ENCODE assay signal across 15 cellular contexts in genomic region chr2:65604246-65604645, GRCh38.
DNase-seq lines count a peak whose midpoint lies in the region; ATAC-seq and TF ChIP-seq lines count a peak whose summit lies in the region.
"Had no signal": no experiment of that assay in that cellular context is flagged by ENCODE, and none has a peak within 500 bp of the region (broad histone marks: within the 10 kb centered on the region; RNA-seq: fewer than 3 reads in every experiment).

No MANE protein-coding gene starts in this region.

- 0 out of 2 replicates have a peak, but pooled peaks cover 4% of the 10 kb centered on the region for H3K9me2 ChIP-seq in GM23338 (ENCODE audit: insufficient read depth)

- intact Hi-C loops in esophagus muscularis mucosa (cut with DNase I), result no loop called here

- peaks cover 9% of the 10 kb centered on the region; the same call in 2 of the 3 replicates for H3K36me3 Mint-ChIP-seq in GM23338 (ENCODE audit: low read depth)
- no peaks in the 10 kb centered on the region for H3K36me3 Mint-ChIP-seq in activated CD4-positive, alpha-beta T cell treated with anti-CD3 and anti-CD28 coated beads, Interleukin-2, amount 10 ng/mL, durations not matched to agents 7 days and 5 days (ENCODE audit: low read depth)
- H3K36me3 Mint-ChIP-seq: IgD-negative memory B cell had no signal

- H3K9me3 ChIP-seq in esophagus muscularis mucosa, result no peaks in the 10 kb centered on the region
- H3K9me3 ChIP-seq: left lung had no signal

- peaks cover 4 to 37% (median 26%) of the 10 kb centered on the region in 4 donors for H3K4me1 ChIP-seq in esophagus muscularis mucosa
- H3K4me1 ChIP-seq in GM23338 (ENCODE audit: insufficient read depth), result peaks cover 3% of the 10 kb centered on the region; the same call in 1 of the 2 replicates
- H3K4me1 ChIP-seq: left lung had no signal

- no peaks in the 10 kb centered on the region for H3K27me3 ChIP-seq in esophagus muscularis mucosa
- no peaks in the 10 kb centered on the region for H3K27me3 ChIP-seq in GM23338 (ENCODE audit: insufficient read depth)
- H3K27me3 ChIP-seq: left lung had no signal

- H2AFZ ChIP-seq in GM23338, result no peak overlapping the region

- H3K79me2 ChIP-seq in GM23338 (replicated peaks; ENCODE audit: insufficient read depth), result no peaks in the 10 kb centered on the region

- peaks cover 13% of the 10 kb centered on the region; the same call in 2 of the 3 replicates for H3K9me3 Mint-ChIP-seq in GM23338
- H3K9me3 Mint-ChIP-seq in activated CD4-positive, alpha-beta T cell treated with anti-CD3 and anti-CD28 coated beads, Interleukin-2, amount 10 ng/mL, durations not matched to agents 7 days and 5 days, result no peaks in the 10 kb centered on the region

- CTCF ChIA-PET in RWPE1 (lab: Yijun Ruan, JAX), result interaction anchor here (0.6 kb wide), 1 partner anchor 276 kb away, joined by 4 read pairs; no protein-coding TSS in a partner anchor
- CTCF ChIA-PET in activated CD4-positive, alpha-beta T cell treated with anti-CD3 and anti-CD28 coated beads, Interleukin-2, amount 10 ng/mL, durations not matched to agents 7 days and 5 days (lab: Charles Lee), result no interaction called here

- no peak overlapping the region for H3K4me2 ChIP-seq in GM23338

- no peak for TF ChIP-seq CTCF in RWPE1 (conservative IDR thresholded peaks at IDR 0.05; ENCODE audit: low read depth)
- TF ChIP-seq CTCF in esophagus muscularis mucosa (IDR thresholded peaks at IDR 0.05), result no peak
- TF ChIP-seq CTCF in GM23338 (conservative IDR thresholded peaks at IDR 0.05; ENCODE audit: low read depth in 2 of 2), result no peak

- POLR2A ChIA-PET in RWPE1 (lab: Yijun Ruan, JAX; ENCODE audit: low non-redundant PET), result no interaction called here
- POLR2A ChIA-PET in activated CD4-positive, alpha-beta T cell treated with anti-CD3 and anti-CD28 coated beads, Interleukin-2, amount 10 ng/mL, durations not matched to agents 7 days and 5 days (lab: Charles Lee), result no interaction called here

- no peaks in the 10 kb centered on the region for H4K20me1 ChIP-seq in GM23338 (replicated peaks; ENCODE audit: insufficient read depth)

- peaks cover 10% of the 10 kb centered on the region for H3K27me3 Mint-ChIP-seq in GM23338 (ENCODE audit: insufficient read depth, low read depth, poor library complexity)
- H3K27me3 Mint-ChIP-seq in activated CD4-positive, alpha-beta T cell treated with anti-CD3 and anti-CD28 coated beads, Interleukin-2, amount 10 ng/mL, durations not matched to agents 7 days and 5 days, result peaks cover 5% of the 10 kb centered on the region
- H3K27me3 Mint-ChIP-seq: IgD-negative memory B cell had no signal

- no peak for TF ChIP-seq POLR2A in esophagus muscularis mucosa (IDR thresholded peaks at IDR 0.05; ENCODE audit: low read depth)

- peaks cover 10% of the 10 kb centered on the region for H3K4me1 Mint-ChIP-seq in GM23338
- peaks cover 12% of the 10 kb centered on the region for H3K4me1 Mint-ChIP-seq in activated CD4-positive, alpha-beta T cell treated with anti-CD3 and anti-CD28 coated beads, Interleukin-2, amount 10 ng/mL, durations not matched to agents 7 days and 5 days

- peak; percentile 38 for DNase-seq in GM03348 (ENCODE audit: low spot score)
- peak; percentile 55 for DNase-seq in RWPE1 (ENCODE audit: low spot score)
- peak; percentile 80 for DNase-seq in esophagus muscularis mucosa (ENCODE audit: extremely low spot score)
- DNase-seq in renal cortical epithelial cell (ENCODE audit: low read depth), result peak; percentile 55
- no peak for DNase-seq in GM23338 (ENCODE audit: low spot score)
- DNase-seq in activated CD4-positive, alpha-beta T cell treated with anti-CD3 and anti-CD28 coated beads, Interleukin-2, amount 10 ng/mL, durations not matched to agents 7 days and 5 days, result no peak
- DNase-seq in DMS114 treated with DMSO at 0.1 percent for 48 hours (lab: John Stamatoyannopoulos, UW; ENCODE audit: unreplicated experiment), result no peak
- DNase-seq in 8988T, result no peak
- DNase-seq: activated gamma-delta T cell, head of caudate nucleus, left lung, NCI-H526, RPMI8226 had no signal

- H3K36me3 ChIP-seq in esophagus muscularis mucosa (no peaks in the 10 kb centered on the region), GM23338 (ENCODE audit: insufficient read depth) (no peaks in the 10 kb centered on the region)
- H3K36me3 ChIP-seq: left lung had no signal

- no peak overlapping the region for H3K27ac Mint-ChIP-seq in GM23338
- no peak overlapping the region for H3K27ac Mint-ChIP-seq in activated CD4-positive, alpha-beta T cell treated with anti-CD3 and anti-CD28 coated beads, Interleukin-2, amount 10 ng/mL, durations not matched to agents 7 days and 5 days

- H3K27ac ChIP-seq in RWPE1, result no peak overlapping the region
- no peak overlapping the region for H3K27ac ChIP-seq in esophagus muscularis mucosa (replicated peaks in 1 of 4)
- H3K27ac ChIP-seq in GM23338 (ENCODE audit: low read depth), result no peak overlapping the region
- H3K27ac ChIP-seq: left lung, skin epidermis had no signal

- H3K4me3 ChIP-seq in esophagus muscularis mucosa, result no peak overlapping the region
- H3K4me3 ChIP-seq in GM23338, result no peak overlapping the region
- H3K4me3 ChIP-seq: left lung, skin epidermis had no signal

- 83% methylated on average over 4 of the region's 4 CpGs for WGBS in esophagus muscularis mucosa

- no peak for TF ChIP-seq EP300 in esophagus muscularis mucosa (IDR thresholded peaks at IDR 0.05)

- no peaks in the 10 kb centered on the region for H3F3A ChIP-seq in GM23338 (replicated peaks; ENCODE audit: low read depth)

- ATAC-seq in GM23338, result no peak
- ATAC-seq: left lung had no signal

- H3K4me3 Mint-ChIP-seq in GM23338, result no peak overlapping the region
- no peak overlapping the region for H3K4me3 Mint-ChIP-seq in activated CD4-positive, alpha-beta T cell treated with anti-CD3 and anti-CD28 coated beads, Interleukin-2, amount 10 ng/mL, durations not matched to agents 7 days and 5 days

TF ChIP-seq in GM23338, 12 proteins besides CTCF, POLR2A, EP300 and RAD21 (continues in another document):
- TF ChIP-seq REST (IDR thresholded peaks at IDR 0.05; ENCODE audit: unreplicated experiment) (no peak), EZH2 (IDR thresholded peaks at IDR 0.05; ENCODE audit: low read depth, unreplicated experiment) (no peak), ETS1 (IDR thresholded peaks at IDR 0.05) (no peak), CREB1 (CRISPR knock-in tag; IDR thresholded peaks at IDR 0.05; ENCODE audit: low read depth) (no peak)

Comparison
In these comparisons a context has a peak if more than half of its experiments do, and no peak if none do; other contexts are left out.
1. DNase-seq: peak in GM03348 (single experiment), RWPE1 (single experiment), esophagus muscularis mucosa (single experiment) and renal cortical epithelial cell (single experiment); none in GM23338 (single experiment), activated CD4-positive, alpha-beta T cell treated with anti-CD3 and anti-CD28 coated beads, Interleukin-2, amount 10 ng/mL, durations not matched to agents 7 days and 5 days (single experiment), DMS114 treated with DMSO at 0.1 percent for 48 hours (single experiment) and 8988T (single experiment).